In genomic region chr3:57127849-57128566, GRCh38 we compare ENCODE assay signal across 10 cellular contexts. TPM values are rescaled to one million over a fixed set of nuclear protein-coding genes. Genes with fewer than 3 reads are reported as not detected.
DNase-seq lines count a peak whose midpoint lies in the region; ATAC-seq, FAIRE-seq and TF ChIP-seq lines count a peak whose summit lies in the region.
"Had no signal": no experiment of that assay in that cellular context is flagged by ENCODE, and none has a peak within 500 bp of the region (broad histone marks: within the 10 kb centered on the region; RNA-seq: fewer than 3 reads in every experiment).

No MANE protein-coding gene starts in this region.

- no peaks in the 10 kb centered on the region for H3K9me2 ChIP-seq in GM23338 (ENCODE audit: insufficient read depth)

- peaks cover 42% of the 10 kb centered on the region for H3F3A ChIP-seq in GM23338 (replicated peaks; ENCODE audit: low read depth)

- H4K20me1 ChIP-seq in GM23338 (replicated peaks; ENCODE audit: insufficient read depth), result peaks cover 9% of the 10 kb centered on the region

- FAIRE-seq in urothelium cell line (lab: Jason Lieb, UNC), result no peak

- H3K4me1 Mint-ChIP-seq in GM23338, result peaks cover 90% of the 10 kb centered on the region

- H3K27ac Mint-ChIP-seq in GM23338, result peak overlapping the region; percentile 100

- H3K4me3 ChIP-seq in GM23338, result no peak overlapping the region

- DNase-seq in GM23338 (ENCODE audit: low spot score), result no peak
- peak; percentile 65 for DNase-seq in dedifferentiated amniotic fluid mesenchymal stem cell (ENCODE audit: extremely low spot score)
- DNase-seq in kidney glomerular epithelial cell (lab: John Stamatoyannopoulos, UW), result peak; percentile 32
- DNase-seq in stromal cell of bone marrow (ENCODE audit: low read depth), result peak; percentile 11
- no peak for DNase-seq in DMS114 treated with DMSO at 0.1 percent for 48 hours (lab: John Stamatoyannopoulos, UW; ENCODE audit: unreplicated experiment)
- DNase-seq in left lobe of liver (ENCODE audit: low spot score), result no peak
- no peak for DNase-seq in urothelium cell line (ENCODE audit: low spot score)
- DNase-seq: activated CD8-positive, alpha-beta memory T cell treated with anti-CD3 and anti-CD28 coated beads for 24 hours; MM.1S had no signal

- H3K27me3 ChIP-seq in GM23338 (ENCODE audit: insufficient read depth), result peaks cover 7% of the 10 kb centered on the region; the same call in 1 of the 2 replicates

- H3K9me3 Mint-ChIP-seq in GM23338, result no peaks in the 10 kb centered on the region

- no peak for TF ChIP-seq CTCF in GM23338 (conservative IDR thresholded peaks at IDR 0.05; ENCODE audit: low read depth in 2 of 2)

- peaks cover 86% of the 10 kb centered on the region for H3K4me1 ChIP-seq in GM23338 (ENCODE audit: insufficient read depth)

- H2AFZ ChIP-seq in GM23338, result no peak overlapping the region

- H3K27me3 Mint-ChIP-seq in GM23338 (ENCODE audit: insufficient read depth, low read depth, poor library complexity), result peaks cover 32% of the 10 kb centered on the region

- ATAC-seq in GM23338, result no peak
- no peak for ATAC-seq in left lobe of liver
- ATAC-seq in GM21381 (IDR thresholded peaks at IDR 0.05; ENCODE audit: unreplicated experiment), result no peak

- peak overlapping the region; percentile 35; the same call in 1 of the 3 replicates for H3K4me3 Mint-ChIP-seq in GM23338

- H3K79me2 ChIP-seq in GM23338 (replicated peaks; ENCODE audit: insufficient read depth), result peaks cover 57% of the 10 kb centered on the region

- H3K27ac ChIP-seq in GM23338 (ENCODE audit: low read depth), result peak overlapping the region; percentile 100

- H3K4me2 ChIP-seq in GM23338, result peak overlapping the region; percentile 72

- no peaks in the 10 kb centered on the region; the same call in 1 of the 2 replicates for H3K36me3 ChIP-seq in GM23338 (ENCODE audit: insufficient read depth)

- peaks cover 16% of the 10 kb centered on the region for H3K36me3 Mint-ChIP-seq in GM23338 (ENCODE audit: low read depth)

TF ChIP-seq in GM23338, 12 proteins besides CTCF, POLR2A, EP300 and RAD21:
- TF ChIP-seq EZH2 (IDR thresholded peaks at IDR 0.05; ENCODE audit: low read depth, unreplicated experiment) (no peak), ZNF114 (CRISPR knock-in tag; IDR thresholded peaks at IDR 0.05) (no peak), ZNF331 (CRISPR knock-in tag; IDR thresholded peaks at IDR 0.05; ENCODE audit: low read depth) (no peak), JUNB (IDR thresholded peaks at IDR 0.05; ENCODE audit: unreplicated experiment) (no peak), STAT1 (IDR thresholded peaks at IDR 0.05; ENCODE audit: unreplicated experiment) (no peak), NANOG (IDR thresholded peaks at IDR 0.05; ENCODE audit: borderline replicate concordance) (no peak), EZH2phosphoT487 (IDR thresholded peaks at IDR 0.05; ENCODE audit: unreplicated experiment) (no peak), CREB1 (CRISPR knock-in tag; IDR thresholded peaks at IDR 0.05; ENCODE audit: low read depth) (no peak), ETS1 (IDR thresholded peaks at IDR 0.05) (no peak), ZNF462 (CRISPR knock-in tag; IDR thresholded peaks at IDR 0.05) (no peak), POLR2AphosphoS5 (IDR thresholded peaks at IDR 0.05; ENCODE audit: low read depth) (no peak), REST (IDR thresholded peaks at IDR 0.05; ENCODE audit: unreplicated experiment) (no peak)

RNA-seq across cellular contexts. Expression of gene IL17RD, which starts 37.1 kb away (rescaled TPM):
- total RNA-seq in GM23338 (2014; rRNA removed; shearing (Covaris generic)), result 79.6 and 104 TPM in 2 replicates
- 10.7 and 11.9 TPM in 2 replicates for polyA plus RNA-seq in GM23338 (2016; fragmentation: Nextera tagmentation; extraction: Ambion mirVana)
- 0.13 TPM for total RNA-seq in left lobe of liver

Comparison
In these comparisons a context has a peak if more than half of its experiments do, and no peak if none do; other contexts are left out.
1. DNase-seq: peak in dedifferentiated amniotic fluid mesenchymal stem cell (single experiment), kidney glomerular epithelial cell (single experiment) and stromal cell of bone marrow (single experiment); none in GM23338 (single experiment), DMS114 treated with DMSO at 0.1 percent for 48 hours (single experiment), left lobe of liver (single experiment) and urothelium cell line (single experiment).
2. RNA of gene IL17RD, which starts 37.1 kb away (total RNA-seq): 79.6 to 104 TPM in GM23338; 0.13 TPM in left lobe of liver (single experiment); every median in the first group is over 10 times any median in the second.